8 cellular contexts compared by ENCODE assay signal in genomic region chr19:3095375-3096191, GRCh38. TPM values are rescaled to one million over a fixed set of nuclear protein-coding genes. Genes with fewer than 3 reads are reported as not detected.
DNase-seq lines count a peak whose midpoint lies in the region; ATAC-seq and TF ChIP-seq lines count a peak whose summit lies in the region.

No MANE protein-coding gene starts in this region.

- H3K9me3 ChIP-seq in esophagus (ENCODE audit: control insufficient read depth in 2 of 2, insufficient read depth in 1 of 2, low read depth in 1 of 2, low read length in 1 of 2) (no peaks in the 10 kb centered on the region), prostate gland (no peaks in the 10 kb centered on the region)

- DNase-seq in NCI-H82 (lab: John Stamatoyannopoulos, UW) (peak; percentile 33), NCI-H82 treated with DMSO at 0.1 percent for 48 hours (lab: John Stamatoyannopoulos, UW; ENCODE audit: unreplicated experiment) (no peak), prostate gland (ENCODE audit: low spot score) (no peak), NCI-H748 treated with DMSO at 0.1 percent for 48 hours (lab: John Stamatoyannopoulos, UW) (no peak)
- DNase-seq in activated CD8-positive, alpha-beta memory T cell treated with anti-CD3 and anti-CD28 coated beads, Interleukin-2, amount 50 U/mL, for 4 hours = peak; percentile 68

- H3K27me3 ChIP-seq in esophagus (ENCODE audit: control insufficient read depth in 1 of 2, insufficient read depth in 2 of 2, low read length in 2 of 2) = no peaks in the 10 kb centered on the region
- no peaks in the 10 kb centered on the region for H3K27me3 ChIP-seq in prostate gland (replicated peaks; ENCODE audit: insufficient read depth)

- no peak for ATAC-seq in GM18858 (IDR thresholded peaks at IDR 0.05; ENCODE audit: unreplicated experiment)
- no peak for ATAC-seq in GM19035 (IDR thresholded peaks at IDR 0.05; ENCODE audit: unreplicated experiment)

- H3K36me3 ChIP-seq in esophagus (ENCODE audit: control insufficient read depth in 2 of 2, insufficient read depth in 2 of 2, low read length in 1 of 2) (peaks cover 0 to 2% of the 10 kb centered on the region in 2 donors), prostate gland (no peaks in the 10 kb centered on the region)

- TF ChIP-seq CTCF in prostate gland (IDR thresholded peaks at IDR 0.05) = no peak

- H3K27ac ChIP-seq in esophagus (ENCODE audit: low read depth in 2 of 2, low read length in 1 of 2) = peak overlapping the region in 1 of 2 donors; percentile 59
- peak overlapping the region; percentile 60 to 83 for H3K27ac ChIP-seq in prostate gland

- WGBS in esophagus, 2 donors = 6 to 7% methylated on average over 32 of the region's 32 CpGs
- WGBS in prostate gland = 5% methylated on average over 32 of the region's 32 CpGs

- intact Hi-C loops in prostate gland (cut with DNase I) = no loop called here

- TF ChIP-seq POLR2A in prostate gland (IDR thresholded peaks at IDR 0.05) = no peak

- peaks cover 23 to 43% of the 10 kb centered on the region in 2 donors for H3K4me1 ChIP-seq in esophagus (ENCODE audit: control insufficient read depth in 2 of 2, insufficient read depth in 2 of 2, low read length in 1 of 2)
- H3K4me1 ChIP-seq in prostate gland (replicated peaks) = peaks cover 36% of the 10 kb centered on the region

- H3K4me3 ChIP-seq in esophagus (ENCODE audit: low read depth in 1 of 2, low read length in 2 of 2) (peak overlapping the region; percentile 65 to 97), prostate gland (peak overlapping the region; percentile 72 to 92)

RNA-seq across cellular contexts. Expression of gene GNA11, which starts 1.4 kb away (rescaled TPM):
- 10 to 100 TPM; 18.5 to 20.0 TPM for polyA plus RNA-seq in esophagus
- total RNA-seq in prostate gland = 100 to 1,000 TPM in 1 of 2 donors, 10 to 100 TPM in 1; 61.3 to 117 TPM

RNA-seq across cellular contexts. Expression of gene TLE5, which starts 33.3 kb away (rescaled TPM):
- 100 to 1,000 TPM; 356 to 578 TPM for polyA plus RNA-seq in esophagus
- 100 to 1,000 TPM; 546 to 767 TPM for total RNA-seq in prostate gland

RNA-seq across cellular contexts. Expression of gene GNA15, which starts 40.2 kb away (rescaled TPM):
- polyA plus RNA-seq in esophagus = 100 to 1,000 TPM; 118 to 135 TPM
- 10 to 100 TPM; 11.1 to 13.3 TPM for total RNA-seq in prostate gland

Comparison
In these comparisons a context has a peak if more than half of its experiments do, and no peak if none do; other contexts are left out.
1. DNase-seq: peak in NCI-H82 (single experiment) and activated CD8-positive, alpha-beta memory T cell treated with anti-CD3 and anti-CD28 coated beads, Interleukin-2, amount 50 U/mL, for 4 hours (single experiment); none in NCI-H82 treated with DMSO at 0.1 percent for 48 hours (single experiment), prostate gland (single experiment) and NCI-H748 treated with DMSO at 0.1 percent for 48 hours (single experiment).